In the genomic region with DNA sequence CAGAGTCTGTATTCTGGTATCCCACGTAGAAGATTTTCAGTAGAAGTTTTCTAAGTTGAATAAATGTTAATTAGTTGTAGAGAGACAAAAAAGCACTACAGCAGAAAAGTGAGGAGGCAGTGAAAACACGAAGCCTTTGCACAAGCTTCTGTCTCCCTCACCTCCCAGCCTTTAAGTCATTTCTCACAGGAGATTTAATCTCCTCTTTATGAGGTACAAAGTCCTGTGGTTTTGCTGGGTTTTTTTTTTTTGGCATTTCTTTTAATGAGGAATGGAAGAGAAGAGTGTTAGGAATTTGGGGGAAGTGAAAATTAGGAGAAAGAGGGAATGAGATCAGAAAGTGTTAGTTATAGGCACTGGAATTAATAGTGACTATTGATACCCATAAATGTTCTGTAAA, we compare ENCODE assay signal across 1 cellular context.
TF ChIP-seq lines count a peak whose summit lies in the region.

No MANE protein-coding gene starts in this region.

TF ChIP-seq in K562, 482 proteins besides CTCF, POLR2A, EP300 and RAD21:
- TF ChIP-seq, protein P1, sequence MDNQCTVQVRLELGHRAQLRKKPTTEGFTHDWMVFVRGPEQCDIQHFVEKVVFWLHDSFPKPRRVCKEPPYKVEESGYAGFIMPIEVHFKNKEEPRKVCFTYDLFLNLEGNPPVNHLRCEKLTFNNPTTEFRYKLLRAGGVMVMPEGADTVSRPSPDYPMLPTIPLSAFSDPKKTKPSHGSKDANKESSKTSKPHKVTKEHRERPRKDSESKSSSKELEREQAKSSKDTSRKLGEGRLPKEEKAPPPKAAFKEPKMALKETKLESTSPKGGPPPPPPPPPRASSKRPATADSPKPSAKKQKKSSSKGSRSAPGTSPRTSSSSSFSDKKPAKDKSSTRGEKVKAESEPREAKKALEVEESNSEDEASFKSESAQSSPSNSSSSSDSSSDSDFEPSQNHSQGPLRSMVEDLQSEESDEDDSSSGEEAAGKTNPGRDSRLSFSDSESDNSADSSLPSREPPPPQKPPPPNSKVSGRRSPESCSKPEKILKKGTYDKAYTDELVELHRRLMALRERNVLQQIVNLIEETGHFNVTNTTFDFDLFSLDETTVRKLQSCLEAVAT (IDR thresholded peaks at IDR 0.05) = 0 out of 4 replicates have a peak, but pooled peaks of 1 of the 2 experiments have one; percentile 41
- TF ChIP-seq, protein P2, sequence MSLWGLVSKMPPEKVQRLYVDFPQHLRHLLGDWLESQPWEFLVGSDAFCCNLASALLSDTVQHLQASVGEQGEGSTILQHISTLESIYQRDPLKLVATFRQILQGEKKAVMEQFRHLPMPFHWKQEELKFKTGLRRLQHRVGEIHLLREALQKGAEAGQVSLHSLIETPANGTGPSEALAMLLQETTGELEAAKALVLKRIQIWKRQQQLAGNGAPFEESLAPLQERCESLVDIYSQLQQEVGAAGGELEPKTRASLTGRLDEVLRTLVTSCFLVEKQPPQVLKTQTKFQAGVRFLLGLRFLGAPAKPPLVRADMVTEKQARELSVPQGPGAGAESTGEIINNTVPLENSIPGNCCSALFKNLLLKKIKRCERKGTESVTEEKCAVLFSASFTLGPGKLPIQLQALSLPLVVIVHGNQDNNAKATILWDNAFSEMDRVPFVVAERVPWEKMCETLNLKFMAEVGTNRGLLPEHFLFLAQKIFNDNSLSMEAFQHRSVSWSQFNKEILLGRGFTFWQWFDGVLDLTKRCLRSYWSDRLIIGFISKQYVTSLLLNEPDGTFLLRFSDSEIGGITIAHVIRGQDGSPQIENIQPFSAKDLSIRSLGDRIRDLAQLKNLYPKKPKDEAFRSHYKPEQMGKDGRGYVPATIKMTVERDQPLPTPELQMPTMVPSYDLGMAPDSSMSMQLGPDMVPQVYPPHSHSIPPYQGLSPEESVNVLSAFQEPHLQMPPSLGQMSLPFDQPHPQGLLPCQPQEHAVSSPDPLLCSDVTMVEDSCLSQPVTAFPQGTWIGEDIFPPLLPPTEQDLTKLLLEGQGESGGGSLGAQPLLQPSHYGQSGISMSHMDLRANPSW (CRISPR knock-in tag; IDR thresholded peaks at IDR 0.05) = no peak
- TF ChIP-seq MAZ (CRISPR knock-in tag; conservative IDR thresholded peaks at IDR 0.05 in 1 of 2, IDR thresholded peaks at IDR 0.05 in 1 of 2) (peak in 1 of 2 experiments; percentile 29; a peak in 1 of 4 replicates), ESRRA (IDR thresholded peaks at IDR 0.05; ENCODE audit: borderline replicate concordance, low read depth) (peak; percentile 13; the same call in 1 of the 2 replicates), ZNF384 (IDR thresholded peaks at IDR 0.05; ENCODE audit: low read depth, low read length) (0 out of 2 replicates have a peak, but pooled peaks have one; percentile 42), SMARCA4 (IDR thresholded peaks at IDR 0.05) (peak; percentile 34; the same call in 1 of the 2 replicates), SMARCE1 (IDR thresholded peaks at IDR 0.05) (peak; percentile 38; the same call in 1 of the 2 replicates)
- TF ChIP-seq, protein P3, sequence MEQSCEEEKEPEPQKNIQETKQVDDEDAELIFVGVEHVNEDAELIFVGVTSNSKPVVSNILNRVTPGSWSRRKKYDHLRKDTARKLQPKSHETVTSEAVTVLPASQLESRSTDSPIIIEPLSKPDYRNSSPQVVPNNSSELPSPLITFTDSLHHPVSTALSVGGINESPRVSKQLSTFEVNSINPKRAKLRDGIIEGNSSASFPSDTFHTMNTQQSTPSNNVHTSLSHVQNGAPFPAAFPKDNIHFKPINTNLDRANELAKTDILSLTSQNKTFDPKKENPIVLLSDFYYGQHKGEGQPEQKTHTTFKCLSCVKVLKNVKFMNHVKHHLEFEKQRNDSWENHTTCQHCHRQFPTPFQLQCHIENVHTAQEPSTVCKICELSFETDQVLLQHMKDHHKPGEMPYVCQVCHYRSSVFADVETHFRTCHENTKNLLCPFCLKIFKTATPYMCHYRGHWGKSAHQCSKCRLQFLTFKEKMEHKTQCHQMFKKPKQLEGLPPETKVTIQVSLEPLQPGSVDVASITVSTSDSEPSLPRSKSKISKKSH (CRISPR knock-in tag; IDR thresholded peaks at IDR 0.05) = no peak
TF ChIP-seq in K562: peak in this region for 6.
